Comparison of ENCODE assay signal across 8 cellular contexts in genomic region chr1:109508873-109509175, GRCh38. TPM values are rescaled to one million over a fixed set of nuclear protein-coding genes. Genes with fewer than 3 reads are reported as not detected.
DNase-seq lines count a peak whose midpoint lies in the region; ATAC-seq lines count a peak whose summit lies in the region.

No MANE protein-coding gene starts in this region.

- no peaks in the 10 kb centered on the region for H3K27me3 Mint-ChIP-seq in activated naive CD4-positive, alpha-beta T cell treated with anti-CD3 and anti-CD28 coated beads for 36 hours (ENCODE audit: low read depth)
- no peaks in the 10 kb centered on the region for H3K27me3 Mint-ChIP-seq in central memory CD8-positive, alpha-beta T cell

- ATAC-seq in central memory CD8-positive, alpha-beta T cell (replicated peaks; ENCODE audit: extremely low read depth, poor library complexity, severe bottlenecking): no peak
- ATAC-seq in GM18873 (IDR thresholded peaks at IDR 0.05; ENCODE audit: low FRiP score, unreplicated experiment): no peak

- H3K4me3 ChIP-seq in mononuclear cell (ENCODE audit: low read length) (peak overlapping the region; percentile 50), urinary bladder (ENCODE audit: low read depth, low read length) (peak overlapping the region; percentile 80)

- no peak for DNase-seq in activated naive CD4-positive, alpha-beta T cell treated with anti-CD3 and anti-CD28 coated beads for 36 hours
- no peak for DNase-seq in activated naive CD4-positive, alpha-beta T cell treated with anti-CD3 and anti-CD28 coated beads, Interleukin-2, amount 50 U/mL, for 16 hours
- DNase-seq in central memory CD8-positive, alpha-beta T cell (ENCODE audit: low spot score in 2 of 2): no peak
- DNase-seq in anterior cingulate cortex (lab: John Stamatoyannopoulos, UW) (no peak), cerebellar nuclear complex (lab: John Stamatoyannopoulos, UW) (no peak)

- H3K27ac ChIP-seq in urinary bladder (ENCODE audit: low read depth): no peak overlapping the region

- peaks cover 63% of the 10 kb centered on the region for H3K4me1 Mint-ChIP-seq in activated naive CD4-positive, alpha-beta T cell treated with anti-CD3 and anti-CD28 coated beads for 36 hours (ENCODE audit: low read depth)
- peaks cover 64% of the 10 kb centered on the region for H3K4me1 Mint-ChIP-seq in central memory CD8-positive, alpha-beta T cell

- H3K27me3 ChIP-seq in mononuclear cell (ENCODE audit: insufficient read depth, low read length): no peaks in the 10 kb centered on the region

- intact Hi-C loops in activated naive CD4-positive, alpha-beta T cell treated with anti-CD3 and anti-CD28 coated beads for 36 hours (cut with micrococcal nuclease): loop anchor here (2.0 to 5.0 kb wide), 2 partner anchors 26 to 417 kb away; partner anchors contain the start of genes ATXN7L2 and TMEM167B

- H3K9me3 Mint-ChIP-seq in activated naive CD4-positive, alpha-beta T cell treated with anti-CD3 and anti-CD28 coated beads for 36 hours: peaks cover 4% of the 10 kb centered on the region
- no peaks in the 10 kb centered on the region for H3K9me3 Mint-ChIP-seq in central memory CD8-positive, alpha-beta T cell

- peak overlapping the region; percentile 85 for H3K4me3 Mint-ChIP-seq in activated naive CD4-positive, alpha-beta T cell treated with anti-CD3 and anti-CD28 coated beads for 36 hours
- peak overlapping the region; percentile 93 for H3K4me3 Mint-ChIP-seq in central memory CD8-positive, alpha-beta T cell

- no peaks in the 10 kb centered on the region for H3K9me3 ChIP-seq in mononuclear cell (ENCODE audit: low read depth, low read length)

- peaks cover 4% of the 10 kb centered on the region for H3K36me3 Mint-ChIP-seq in activated naive CD4-positive, alpha-beta T cell treated with anti-CD3 and anti-CD28 coated beads for 36 hours (ENCODE audit: low read depth)
- H3K36me3 Mint-ChIP-seq in central memory CD8-positive, alpha-beta T cell (ENCODE audit: insufficient read depth): peaks cover 11% of the 10 kb centered on the region

- H3K36me3 ChIP-seq in urinary bladder (ENCODE audit: insufficient read depth): no peaks in the 10 kb centered on the region

- CTCF ChIA-PET in activated naive CD4-positive, alpha-beta T cell treated with anti-CD3 and anti-CD28 coated beads for 36 hours (lab: Charles Lee): interaction anchor here (21.4 to 35.8 kb wide), 2 partner anchors 13 to 22 kb away, joined by 375 to 1207 read pairs; partner anchors contain the start of genes CYB561D1 and GPR61

- no peak overlapping the region for H3K27ac Mint-ChIP-seq in activated naive CD4-positive, alpha-beta T cell treated with anti-CD3 and anti-CD28 coated beads for 36 hours
- peak overlapping the region; percentile 94 for H3K27ac Mint-ChIP-seq in central memory CD8-positive, alpha-beta T cell (ENCODE audit: low read depth)

- 67% methylated on average over 7 of the region's 7 CpGs for WGBS in urinary bladder

- H3K4me1 ChIP-seq in mononuclear cell (ENCODE audit: insufficient read depth, low read length) (peaks cover 25% of the 10 kb centered on the region), urinary bladder (ENCODE audit: insufficient read depth) (no peaks in the 10 kb centered on the region)

RNA-seq across cellular contexts. Expression of gene AMIGO1, which starts 0.7 kb away (rescaled TPM):
- total RNA-seq in activated naive CD4-positive, alpha-beta T cell treated with anti-CD3 and anti-CD28 coated beads for 36 hours: 1 to 10 TPM; 1.5 to 1.7 TPM
- 9.2 TPM for total RNA-seq in mononuclear cell
- 2.9 TPM for total RNA-seq in urinary bladder
- 6.4 TPM for polyA plus RNA-seq in urinary bladder

RNA-seq across cellular contexts. Expression of gene CYB561D1, which starts 14.9 kb away (rescaled TPM):
- 1 to 10 TPM; 6.6 to 8.5 TPM for total RNA-seq in activated naive CD4-positive, alpha-beta T cell treated with anti-CD3 and anti-CD28 coated beads for 36 hours
- total RNA-seq in mononuclear cell: 7.9 TPM
- 4.0 TPM for total RNA-seq in urinary bladder
- polyA plus RNA-seq in urinary bladder: 9.4 TPM

RNA-seq across cellular contexts. Expression of gene ATXN7L2, which starts 25.1 kb away (rescaled TPM):
- 10 to 100 TPM; 15.2 to 16.4 TPM for total RNA-seq in activated naive CD4-positive, alpha-beta T cell treated with anti-CD3 and anti-CD28 coated beads for 36 hours
- total RNA-seq in mononuclear cell (4.4 TPM), urinary bladder (2.0 TPM)
- 4.0 TPM for polyA plus RNA-seq in urinary bladder

RNA-seq across cellular contexts. Expression of gene GPR61, which starts 30.8 kb away (rescaled TPM):
- total RNA-seq in activated naive CD4-positive, alpha-beta T cell treated with anti-CD3 and anti-CD28 coated beads for 36 hours: under 1 TPM in 1 of 2 experiments, not detected in 1; 0.31 TPM
- total RNA-seq in mononuclear cell: 0.94 TPM
- 0.11 TPM for total RNA-seq in urinary bladder
- polyA plus RNA-seq in urinary bladder: not detected

RNA-seq across cellular contexts. Expression of gene GNAI3, which starts 39.6 kb away (rescaled TPM):
- 1 to 10 TPM; 8.0 to 8.5 TPM for total RNA-seq in activated naive CD4-positive, alpha-beta T cell treated with anti-CD3 and anti-CD28 coated beads for 36 hours
- total RNA-seq in mononuclear cell: 8.9 TPM
- total RNA-seq in urinary bladder: 17.4 TPM
- 5.1 TPM for polyA plus RNA-seq in urinary bladder
